Comparison of ENCODE assay signal across 20 cellular contexts in genomic region chr7:28842769-28843295, GRCh38.
A peak's percentile ranks its signal among the peaks of the same experiment; 100 is the strongest.
DNase-seq lines count a peak whose midpoint lies in the region; ATAC-seq and FAIRE-seq lines count a peak whose summit lies in the region.
"Had no signal": no experiment of that assay in that cellular context is flagged by ENCODE, and none has a peak within 500 bp of the region (broad histone marks: within the 10 kb centered on the region; RNA-seq: fewer than 3 reads in every experiment).

No MANE protein-coding gene starts in this region.

- no peak overlapping the region for H3K27ac ChIP-seq in right cardiac atrium (ENCODE audit: low read length)
- H3K27ac ChIP-seq: 22Rv1, BLaER1, C4-2B had no signal

- DNase-seq in Right ventricle myocardium superior (no peak), right cardiac atrium (no peak), left ventricle myocardium superior (no peak), Right ventricle myocardium inferior (ENCODE audit: missing footprints) (no peak), urothelium cell line (ENCODE audit: low spot score) (no peak)
- DNase-seq: Caco-2; CD4-positive, CD25-positive, alpha-beta regulatory T cell; CD8-positive, alpha-beta T cell; DMS153; DND-41; H9; HFFc6 had no signal

- H3K9me3 ChIP-seq in right cardiac atrium (ENCODE audit: control insufficient read depth, low read length), result no peaks in the 10 kb centered on the region
- H3K9me3 ChIP-seq: Caco-2 had no signal

- intact Hi-C loops in Right ventricle myocardium superior (cut with DNase I), result no loop called here
- intact Hi-C loops in right cardiac atrium (cut with DNase I), result no loop called here
- intact Hi-C loops in left ventricle myocardium superior (cut with micrococcal nuclease), result no loop called here
- intact Hi-C loops in Right ventricle myocardium inferior (cut with DNase I), result no loop called here

- WGBS in right cardiac atrium, result 96% methylated on average over 1 of the region's 1 CpG

- no peaks in the 10 kb centered on the region for H3K4me1 ChIP-seq in right cardiac atrium (ENCODE audit: control insufficient read depth, insufficient read depth, low read length)
- H3K4me1 ChIP-seq: BLaER1, Caco-2 had no signal

- ATAC-seq in Right ventricle myocardium superior (ENCODE audit: poor library complexity) (peak; percentile 34), right cardiac atrium (no peak), left ventricle myocardium superior (peak; percentile 63), Right ventricle myocardium inferior (no peak), GM18861 (IDR thresholded peaks at IDR 0.05; ENCODE audit: unreplicated experiment) (no peak)
- ATAC-seq: CD8-positive, alpha-beta T cell; GM23338; HCT116 had no signal

- H3K4me3 ChIP-seq in right cardiac atrium (ENCODE audit: low read length), result no peak overlapping the region
- H3K4me3 ChIP-seq: BLaER1, GM23338 had no signal

- peak; percentile 63 for FAIRE-seq in urothelium cell line (lab: Jason Lieb, UNC)
- FAIRE-seq: A204.1, G401.6 had no signal

- H3K27me3 ChIP-seq in right cardiac atrium (ENCODE audit: control insufficient read depth, insufficient read depth), result no peaks in the 10 kb centered on the region
- H3K27me3 ChIP-seq: BLaER1 had no signal

Comparison
In these comparisons a context has a peak if more than half of its experiments do, and no peak if none do; other contexts are left out.
1. ATAC-seq: peak in Right ventricle myocardium superior (single experiment) and left ventricle myocardium superior (single experiment); none in right cardiac atrium (0 of 2), Right ventricle myocardium inferior (single experiment) and GM18861 (single experiment).